Comparison of ENCODE assay signal across 8 cellular contexts in the genomic region with DNA sequence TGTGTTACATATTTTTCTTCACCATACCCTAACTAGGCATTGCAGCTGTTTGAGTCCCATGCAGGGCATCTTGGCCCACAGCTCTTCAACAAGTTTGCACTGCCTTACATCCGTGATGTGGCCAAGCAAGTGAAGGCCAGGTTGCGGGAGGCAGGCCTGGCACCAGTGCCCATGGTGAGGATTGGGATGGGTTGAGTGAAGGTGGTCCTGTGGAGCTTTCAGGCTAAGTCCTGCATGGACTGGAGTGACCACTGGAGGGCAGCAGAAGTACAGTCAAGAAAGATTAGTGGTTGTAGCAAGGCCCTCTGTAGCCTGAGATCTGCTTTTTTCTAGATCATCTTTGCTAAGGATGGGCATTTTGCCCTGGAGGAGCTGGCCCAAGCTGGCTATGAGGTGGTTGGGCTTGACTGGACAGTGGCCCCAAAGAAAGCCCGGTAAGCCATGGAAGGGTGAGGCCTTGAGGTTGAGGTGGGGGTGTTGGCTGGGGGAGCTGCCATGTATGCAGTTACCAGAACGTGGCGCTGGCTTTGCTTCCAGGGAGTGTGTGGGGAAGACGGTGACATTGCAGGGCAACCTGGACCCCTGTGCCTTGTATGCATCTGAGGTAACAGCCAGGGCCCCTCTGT. TPM values are rescaled to one million over a fixed set of nuclear protein-coding genes. Genes with fewer than 3 reads are reported as not detected.
DNase-seq lines count a peak whose midpoint lies in the region; ATAC-seq and TF ChIP-seq lines count a peak whose summit lies in the region.

No MANE protein-coding gene starts in this region.

- no peaks in the 10 kb centered on the region for H3K9me3 Mint-ChIP-seq in activated T-helper 1 cell treated with anti-CD3 and anti-CD28 coated beads, Interleukin-12 subunit alpha, Interleukin-12 subunit beta, Interleukin-2, Interleukin-4 antibody, amounts not matched to agents 30 ng/mL and 10 ng/mL and 1 ng/mL, durations not matched to agents 14 hours and 24 hours and 36 hours

- H3K36me3 Mint-ChIP-seq in activated T-helper 1 cell treated with anti-CD3 and anti-CD28 coated beads, Interleukin-12 subunit alpha, Interleukin-12 subunit beta, Interleukin-2, Interleukin-4 antibody, amounts not matched to agents 30 ng/mL and 10 ng/mL and 1 ng/mL, durations not matched to agents 14 hours and 24 hours and 36 hours (ENCODE audit: low read depth): peaks cover 6% of the 10 kb centered on the region

- intact Hi-C loops in activated T-helper 1 cell treated with anti-CD3 and anti-CD28 coated beads, Interleukin-12 subunit alpha, Interleukin-12 subunit beta, Interleukin-2, Interleukin-4 antibody, amounts not matched to agents 30 ng/mL and 10 ng/mL and 1 ng/mL, durations not matched to agents 14 hours and 24 hours and 36 hours (cut with micrococcal nuclease): loop anchor here (1.0 to 5.0 kb wide), 9 partner anchors 53 to 1233 kb away; partner anchors contain the start of genes ERI3, IPP, RAD54L and SLC6A9

- peak overlapping the region; percentile 31 for H3K27ac Mint-ChIP-seq in activated T-helper 1 cell treated with anti-CD3 and anti-CD28 coated beads, Interleukin-12 subunit alpha, Interleukin-12 subunit beta, Interleukin-2, Interleukin-4 antibody, amounts not matched to agents 30 ng/mL and 10 ng/mL and 1 ng/mL, durations not matched to agents 14 hours and 24 hours and 36 hours

- H3K4me1 Mint-ChIP-seq in activated T-helper 1 cell treated with anti-CD3 and anti-CD28 coated beads, Interleukin-12 subunit alpha, Interleukin-12 subunit beta, Interleukin-2, Interleukin-4 antibody, amounts not matched to agents 30 ng/mL and 10 ng/mL and 1 ng/mL, durations not matched to agents 14 hours and 24 hours and 36 hours (ENCODE audit: low read depth): peaks cover 50% of the 10 kb centered on the region

- peak overlapping the region; percentile 34 for H3K4me3 ChIP-seq in fibroblast of the aortic adventitia (ENCODE audit: low read depth, low read length)

- H3K27me3 Mint-ChIP-seq in activated T-helper 1 cell treated with anti-CD3 and anti-CD28 coated beads, Interleukin-12 subunit alpha, Interleukin-12 subunit beta, Interleukin-2, Interleukin-4 antibody, amounts not matched to agents 30 ng/mL and 10 ng/mL and 1 ng/mL, durations not matched to agents 14 hours and 24 hours and 36 hours (ENCODE audit: insufficient read depth): no peaks in the 10 kb centered on the region

- peak overlapping the region; percentile 84 for H3K4me3 Mint-ChIP-seq in activated T-helper 1 cell treated with anti-CD3 and anti-CD28 coated beads, Interleukin-12 subunit alpha, Interleukin-12 subunit beta, Interleukin-2, Interleukin-4 antibody, amounts not matched to agents 30 ng/mL and 10 ng/mL and 1 ng/mL, durations not matched to agents 14 hours and 24 hours and 36 hours

- TF ChIP-seq CTCF in LNCAP (IDR thresholded peaks at IDR 0.05) (peak; percentile 95), fibroblast of the aortic adventitia (IDR thresholded peaks at IDR 0.05; ENCODE audit: insufficient read depth, low read length) (peak; percentile 93)

- ATAC-seq in HG03439 (IDR thresholded peaks at IDR 0.05; ENCODE audit: unreplicated experiment): no peak

- DNase-seq in DMS114 treated with DMSO at 0.1 percent for 48 hours (lab: John Stamatoyannopoulos, UW; ENCODE audit: unreplicated experiment): peak; percentile 77
- peak; percentile 82 for DNase-seq in RKO (ENCODE audit: low spot score)
- DNase-seq in activated T-helper 1 cell treated with anti-CD3 and anti-CD28 coated beads, Interleukin-12 subunit alpha, Interleukin-12 subunit beta, Interleukin-2, Interleukin-4 antibody, amounts not matched to agents 30 ng/mL and 10 ng/mL and 1 ng/mL, durations not matched to agents 14 hours and 24 hours and 36 hours (ENCODE audit: low spot score): peak; percentile 69
- DNase-seq in fibroblast of the aortic adventitia (ENCODE audit: low read depth): peak; percentile 94
- peak in 51 of 56 donors; percentile 22 to 90 (median 64) for DNase-seq in nucleus accumbens (lab: John Stamatoyannopoulos, UW)
- DNase-seq in stromal cell of bone marrow (ENCODE audit: low read depth): peak; percentile 72

RNA-seq across cellular contexts. Expression of gene UROD, which starts 2.5 kb away (rescaled TPM):
- 79.9 and 81.9 TPM in 2 replicates for total RNA-seq in activated T-helper 1 cell treated with anti-CD3 and anti-CD28 coated beads, Interleukin-12 subunit alpha, Interleukin-12 subunit beta, Interleukin-2, Interleukin-4 antibody, amounts not matched to agents 30 ng/mL and 10 ng/mL and 1 ng/mL, durations not matched to agents 14 hours and 24 hours and 36 hours
- total RNA-seq in fibroblast of the aortic adventitia (ENCODE audit: low replicate concordance): 114 and 152 TPM in 2 replicates

RNA-seq across cellular contexts. Expression of gene HECTD3, which starts 3.4 kb away (rescaled TPM):
- total RNA-seq in activated T-helper 1 cell treated with anti-CD3 and anti-CD28 coated beads, Interleukin-12 subunit alpha, Interleukin-12 subunit beta, Interleukin-2, Interleukin-4 antibody, amounts not matched to agents 30 ng/mL and 10 ng/mL and 1 ng/mL, durations not matched to agents 14 hours and 24 hours and 36 hours: 22.2 and 23.5 TPM in 2 replicates
- 28.5 and 161 TPM in 2 replicates for total RNA-seq in fibroblast of the aortic adventitia (ENCODE audit: low replicate concordance)

RNA-seq across cellular contexts. Expression of gene EIF2B3, which starts 28.1 kb away (rescaled TPM):
- 56.0 and 60.4 TPM in 2 replicates for total RNA-seq in activated T-helper 1 cell treated with anti-CD3 and anti-CD28 coated beads, Interleukin-12 subunit alpha, Interleukin-12 subunit beta, Interleukin-2, Interleukin-4 antibody, amounts not matched to agents 30 ng/mL and 10 ng/mL and 1 ng/mL, durations not matched to agents 14 hours and 24 hours and 36 hours
- 39.0 and 43.4 TPM in 2 replicates for total RNA-seq in fibroblast of the aortic adventitia (ENCODE audit: low replicate concordance)
